In genomic region chr14:90382491-90383125, GRCh38 we compare ENCODE assay signal across 8 cellular contexts. TPM values are rescaled to one million over a fixed set of nuclear protein-coding genes. Genes with fewer than 3 reads are reported as not detected.
DNase-seq lines count a peak whose midpoint lies in the region; ATAC-seq and TF ChIP-seq lines count a peak whose summit lies in the region.

No MANE protein-coding gene starts in this region.

- no peak overlapping the region for H3K27ac Mint-ChIP-seq in activated CD4-positive, alpha-beta T cell treated with anti-CD3 and anti-CD28 coated beads, Interleukin-2, amount 10 ng/mL, durations not matched to agents 7 days and 5 days
- H3K27ac Mint-ChIP-seq in effector memory CD8-positive, alpha-beta T cell: no peak overlapping the region

- POLR2A ChIA-PET in HCT116 (lab: Charles Lee): interaction anchor here (1.0 to 1.6 kb wide), 3 partner anchors 9 to 15 kb away, joined by 3 to 6 read pairs (median 3); no protein-coding TSS in a partner anchor
- POLR2A ChIA-PET in activated CD4-positive, alpha-beta T cell treated with anti-CD3 and anti-CD28 coated beads, Interleukin-2, amount 10 ng/mL, durations not matched to agents 7 days and 5 days (lab: Charles Lee): interaction anchor here (0.6 to 1.2 kb wide), 4 partner anchors 15 to 886 kb away, joined by 3 to 10 read pairs (median 3); partner anchors contain the start of gene CALM1

- no peaks in the 10 kb centered on the region for H3K27me3 ChIP-seq in HCT116 (ENCODE audit: insufficient read depth, low read length)
- no peaks in the 10 kb centered on the region for H3K27me3 ChIP-seq in mesenchymal stem cell (ENCODE audit: control insufficient read depth in 1 of 2, insufficient read depth in 1 of 2, low read length in 2 of 2)

- peaks cover 24% of the 10 kb centered on the region for H3K4me1 Mint-ChIP-seq in activated CD4-positive, alpha-beta T cell treated with anti-CD3 and anti-CD28 coated beads, Interleukin-2, amount 10 ng/mL, durations not matched to agents 7 days and 5 days
- peaks cover 0 to 6% of the 10 kb centered on the region in 2 donors for H3K4me1 Mint-ChIP-seq in effector memory CD8-positive, alpha-beta T cell (ENCODE audit: low read depth in 2 of 2)

- H2AK5ac ChIP-seq in mesenchymal stem cell (ENCODE audit: low read length, severe bottlenecking): no peak overlapping the region

- no peak for TF ChIP-seq POLR2A in HCT116 (IDR thresholded peaks at IDR 0.05; ENCODE audit: borderline replicate concordance, extremely low read depth, insufficient read depth, insufficient read length)

- no peak for TF ChIP-seq RAD21 in HCT116 (IDR thresholded peaks at IDR 0.05; ENCODE audit: low read depth)

- H3K27me3 Mint-ChIP-seq in activated CD4-positive, alpha-beta T cell treated with anti-CD3 and anti-CD28 coated beads, Interleukin-2, amount 10 ng/mL, durations not matched to agents 7 days and 5 days: no peaks in the 10 kb centered on the region
- no peaks in the 10 kb centered on the region for H3K27me3 Mint-ChIP-seq in effector memory CD8-positive, alpha-beta T cell

- peak overlapping the region; percentile 83 for H3K4me2 ChIP-seq in HCT116 (ENCODE audit: low read length)
- H3K4me2 ChIP-seq in mesenchymal stem cell (ENCODE audit: low read length, poor library complexity, severe bottlenecking): peak overlapping the region; percentile 93

- no peaks in the 10 kb centered on the region for H3K9me3 Mint-ChIP-seq in activated CD4-positive, alpha-beta T cell treated with anti-CD3 and anti-CD28 coated beads, Interleukin-2, amount 10 ng/mL, durations not matched to agents 7 days and 5 days
- H3K9me3 Mint-ChIP-seq in effector memory CD8-positive, alpha-beta T cell: no peaks in the 10 kb centered on the region

- RAD21 ChIA-PET in HCT116 (lab: Charles Lee; ENCODE audit: low non-redundant PET in 1 of 2, low total read pairs in 2 of 2, uncharacterized antibody in 2 of 2, unreplicated experiment in 2 of 2): no interaction called here

- no peak overlapping the region for H2BK12ac ChIP-seq in mesenchymal stem cell (ENCODE audit: low read length in 2 of 2)

- H3K18ac ChIP-seq in mesenchymal stem cell (ENCODE audit: low read depth in 1 of 2, low read length in 2 of 2): peak overlapping the region; percentile 91 to 97

- 1% methylated on average over 33 of the region's 34 CpGs for WGBS in mesenchymal stem cell

- peak overlapping the region; percentile 58 to 65 for H3K14ac ChIP-seq in mesenchymal stem cell (ENCODE audit: low read length in 2 of 2)

- peaks cover 3% of the 10 kb centered on the region for H3K36me3 Mint-ChIP-seq in activated CD4-positive, alpha-beta T cell treated with anti-CD3 and anti-CD28 coated beads, Interleukin-2, amount 10 ng/mL, durations not matched to agents 7 days and 5 days (ENCODE audit: low read depth)
- no peaks in the 10 kb centered on the region for H3K36me3 Mint-ChIP-seq in effector memory CD8-positive, alpha-beta T cell (ENCODE audit: insufficient read depth)

- TSS peak; percentile 87 for BruUV-seq in HCT116 (replicated peaks; lab: Mats Ljungman, UMichigan)

- H2AFZ ChIP-seq in HCT116 (ENCODE audit: low read depth, low read length, poor library complexity, severe bottlenecking): peak overlapping the region; percentile 92
- H2AFZ ChIP-seq in mesenchymal stem cell (ENCODE audit: low read depth, low read length): peak overlapping the region; percentile 70

- peak overlapping the region; percentile 89 to 94 for H3K4ac ChIP-seq in mesenchymal stem cell (ENCODE audit: low read depth in 1 of 2, low read length in 2 of 2)

- no peaks in the 10 kb centered on the region for H4K20me1 ChIP-seq in HCT116 (ENCODE audit: insufficient read depth)

- H3K23ac ChIP-seq in mesenchymal stem cell (ENCODE audit: low read length in 2 of 2): no peak overlapping the region

- peak overlapping the region; percentile 81 to 86 for H3K4me3 ChIP-seq in HCT116 (replicated peaks in 1 of 2; ENCODE audit: low read depth in 1 of 2, low read length in 2 of 2)
- H3K4me3 ChIP-seq in mesenchymal stem cell (ENCODE audit: insufficient read depth in 1 of 2, low read depth in 1 of 2, low read length in 2 of 2): peak overlapping the region; percentile 66 to 85

- ATAC-seq in HCT116: peak; percentile 39
- peak; percentile 23 for ATAC-seq in effector memory CD8-positive, alpha-beta T cell (replicated peaks)

- H2BK15ac ChIP-seq in mesenchymal stem cell (ENCODE audit: low read depth, poor library complexity, severe bottlenecking): peak overlapping the region; percentile 91

- peak overlapping the region; percentile 93 for H2BK5ac ChIP-seq in mesenchymal stem cell (ENCODE audit: low read depth, low read length, poor library complexity, severe bottlenecking)

- peak overlapping the region; percentile 78 for H2BK120ac ChIP-seq in mesenchymal stem cell (ENCODE audit: low read depth, low read length)

- H3K36me3 ChIP-seq in HCT116 (ENCODE audit: control insufficient read depth in 1 of 2, insufficient read depth in 2 of 2, low read length in 2 of 2) (no peaks in the 10 kb centered on the region), mesenchymal stem cell (ENCODE audit: control insufficient read depth in 1 of 2, insufficient read depth in 2 of 2, low read depth in 1 of 2, low read length in 2 of 2) (no peaks in the 10 kb centered on the region)

- H3K79me2 ChIP-seq in HCT116 (ENCODE audit: insufficient read depth, low read length): no peaks in the 10 kb centered on the region

- intact Hi-C loops in HCT116 (cut with micrococcal nuclease): loop anchor here (1.0 to 2.0 kb wide), 2 partner anchors 15 to 52 kb away; partner anchors contain the start of genes CALM1 and NRDE2

- CTCF ChIA-PET in HCT116 (lab: Charles Lee): interaction anchor here (1.3 kb wide), 1 partner anchor 17 kb away, joined by 5 read pairs; no protein-coding TSS in a partner anchor
- CTCF ChIA-PET in activated CD4-positive, alpha-beta T cell treated with anti-CD3 and anti-CD28 coated beads, Interleukin-2, amount 10 ng/mL, durations not matched to agents 7 days and 5 days (lab: Charles Lee): interaction anchor here (1.0 to 3.0 kb wide), 2 partner anchors 15 to 17 kb away, joined by 4 to 26 read pairs; partner anchors contain the start of gene CALM1

- H3K4me3 Mint-ChIP-seq in activated CD4-positive, alpha-beta T cell treated with anti-CD3 and anti-CD28 coated beads, Interleukin-2, amount 10 ng/mL, durations not matched to agents 7 days and 5 days: no peak overlapping the region
- no peak overlapping the region for H3K4me3 Mint-ChIP-seq in effector memory CD8-positive, alpha-beta T cell

- peaks cover 4% of the 10 kb centered on the region for H3K79me1 ChIP-seq in mesenchymal stem cell (replicated peaks; ENCODE audit: low read length, poor library complexity, severe bottlenecking)

- peak overlapping the region; percentile 95 for H4K8ac ChIP-seq in mesenchymal stem cell (ENCODE audit: low read length)

- peak; percentile 81 for DNase-seq in ELR (ENCODE audit: low read depth)
- DNase-seq in HCT116 (ENCODE audit: low read depth, low spot score): peak; percentile 42
- peak; percentile 44 to 56 for DNase-seq in NCI-H1930 (lab: John Stamatoyannopoulos, UW)
- peak; percentile 77 for DNase-seq in activated CD4-positive, alpha-beta T cell treated with anti-CD3 and anti-CD28 coated beads, Interleukin-2, amount 10 ng/mL, durations not matched to agents 7 days and 5 days
- DNase-seq in effector memory CD8-positive, alpha-beta T cell: peak; percentile 39 to 63 (median 47)
- DNase-seq in mesenchymal stem cell: peak; percentile 92
- peak; percentile 38 for DNase-seq in stimulated activated CD8-positive, alpha-beta memory T cell treated with anti-CD3 and anti-CD28 coated beads, Interleukin-15, amount 100 ng/mL, for 24 hours (ENCODE audit: low read depth)
- DNase-seq in retina: no peak

- H3K4me1 ChIP-seq in HCT116 (ENCODE audit: control insufficient read depth in 1 of 2, insufficient read depth in 2 of 2, low read length in 2 of 2) (peaks cover 11 to 20% of the 10 kb centered on the region in 2 experiments), mesenchymal stem cell (ENCODE audit: control insufficient read depth, insufficient read depth, low read depth, low read length) (peaks cover 7% of the 10 kb centered on the region)

- peak overlapping the region; percentile 70 for H3K27ac ChIP-seq in HCT116 (ENCODE audit: low read depth, low read length)
- H3K27ac ChIP-seq in mesenchymal stem cell (ENCODE audit: low read length, poor library complexity, severe bottlenecking): peak overlapping the region; percentile 99

- peak overlapping the region; percentile 84 for H4K91ac ChIP-seq in mesenchymal stem cell (ENCODE audit: low read length)

- H3K9me3 ChIP-seq in HCT116 (ENCODE audit: control insufficient read depth in 1 of 2, insufficient read depth in 1 of 2, low read depth in 1 of 2, low read length in 2 of 2) (no peaks in the 10 kb centered on the region), mesenchymal stem cell (ENCODE audit: control insufficient read depth, low read length) (no peaks in the 10 kb centered on the region)

- no peak for TF ChIP-seq CTCF in HCT116 (IDR thresholded peaks at IDR 0.05 in 2 of 3, conservative IDR thresholded peaks at IDR 0.05 in 1 of 3; ENCODE audit: borderline replicate concordance in 1 of 3, insufficient read depth in 1 of 3, low read depth in 2 of 3, low read length in 2 of 3)

- no peaks in the 10 kb centered on the region for H3K9me2 ChIP-seq in HCT116 (ENCODE audit: insufficient read depth)

- peak overlapping the region; percentile 96 for H3K9ac ChIP-seq in HCT116 (ENCODE audit: low read length)
- peak overlapping the region; percentile 100 for H3K9ac ChIP-seq in mesenchymal stem cell (ENCODE audit: low read length)

TF ChIP-seq in HCT116, 20 proteins besides CTCF, POLR2A, EP300 and RAD21:
- TF ChIP-seq SRF (IDR thresholded peaks at IDR 0.05; ENCODE audit: low read depth): no peak
- TF ChIP-seq ELF1 (IDR thresholded peaks at IDR 0.05; ENCODE audit: borderline replicate concordance, low read depth): no peak
- no peak for TF ChIP-seq FOSL1 (IDR thresholded peaks at IDR 0.05; ENCODE audit: low read depth)

RNA-seq across cellular contexts. Expression of gene CALM1, which starts 14.2 kb away (rescaled TPM):
- total RNA-seq in HCT116 (2021; ENCODE audit: unreplicated experiment): 261 TPM
- polyA plus RNA-seq in HCT116 (2012): 262 and 272 TPM in 2 replicates
- total RNA-seq in activated CD4-positive, alpha-beta T cell treated with anti-CD3 and anti-CD28 coated beads, Interleukin-2, amount 10 ng/mL, durations not matched to agents 7 days and 5 days: 100 to 1,000 TPM; 859 to 914 TPM
- polyA plus RNA-seq in mesenchymal stem cell (2013, experiment 1 of 2): 356 TPM
- polyA plus RNA-seq in mesenchymal stem cell (2013, experiment 2 of 2): 364 TPM

RNA-seq across cellular contexts. Expression of gene NRDE2, which starts 50.9 kb away (rescaled TPM):
- total RNA-seq in HCT116 (2021; ENCODE audit: unreplicated experiment): 20.1 TPM
- 8.1 and 10.1 TPM in 2 replicates for polyA plus RNA-seq in HCT116 (2012)
- 10 to 100 TPM; 21.2 to 23.2 TPM for total RNA-seq in activated CD4-positive, alpha-beta T cell treated with anti-CD3 and anti-CD28 coated beads, Interleukin-2, amount 10 ng/mL, durations not matched to agents 7 days and 5 days
- 4.8 TPM for polyA plus RNA-seq in mesenchymal stem cell (2013, experiment 1 of 2)
- 4.4 TPM for polyA plus RNA-seq in mesenchymal stem cell (2013, experiment 2 of 2)
